9 cellular contexts compared by ENCODE assay signal in genomic region chr14:90599748-90600507, GRCh38.
DNase-seq lines count a peak whose midpoint lies in the region; ATAC-seq, FAIRE-seq and TF ChIP-seq lines count a peak whose summit lies in the region.
"Had no signal": no experiment of that assay in that cellular context is flagged by ENCODE, and none has a peak within 500 bp of the region (broad histone marks: within the 10 kb centered on the region; RNA-seq: fewer than 3 reads in every experiment).

No MANE protein-coding gene starts in this region.

- FAIRE-seq in A549 (lab: Jason Lieb, UNC) (no peak), bronchial epithelial cell (lab: Jason Lieb, UNC) (no peak)

- intact Hi-C loops in left lung (cut with DNase I) = no loop called here

- H3K27ac ChIP-seq in A549 = peak overlapping the region; percentile 43 to 72
- H3K27ac ChIP-seq in left lung = no peak overlapping the region

- H3K36me3 ChIP-seq in bronchial epithelial cell (ENCODE audit: control insufficient read depth, insufficient read depth, low read length) (no peaks in the 10 kb centered on the region), left lung (no peaks in the 10 kb centered on the region)

- peak overlapping the region; percentile 19; the same call in 2 of the 3 replicates for H3K4me2 ChIP-seq in A549

- POLR2A ChIA-PET in A549 (lab: Yijun Ruan, JAX) = no interaction called here

- H3K27me3 ChIP-seq in bronchial epithelial cell (ENCODE audit: control insufficient read depth, insufficient read depth, low read length) (no peaks in the 10 kb centered on the region), left lung (no peaks in the 10 kb centered on the region)

- DNase-seq in A549 (ENCODE audit: low read depth in 1 of 2, low spot score in 1 of 2) (peak in 1 of 2 experiments; percentile 35), LNCaP clone FGC (ENCODE audit: low read depth) (peak; percentile 8), bronchial epithelial cell (ENCODE audit: low read depth) (peak; percentile 40), left lung (no peak)

- peaks cover 11% of the 10 kb centered on the region for H3K4me1 ChIP-seq in A549
- H3K4me1 ChIP-seq in left lung = peaks cover 0 to 13% of the 10 kb centered on the region in 2 donors

- TF ChIP-seq RAD21 in A549 (conservative IDR thresholded peaks at IDR 0.05 in 1 of 2, IDR thresholded peaks at IDR 0.05 in 1 of 2) = peak in 1 of 2 experiments; percentile 28; a peak in 1 of 5 replicates

- no peak; the same call in 2 of the 3 replicates for TF ChIP-seq CTCF in A549 (IDR thresholded peaks at IDR 0.05)
- TF ChIP-seq CTCF in LNCaP clone FGC (IDR thresholded peaks at IDR 0.05; ENCODE audit: control insufficient read depth, extremely low read depth, insufficient read depth) = peak; percentile 62
- TF ChIP-seq CTCF in bronchial epithelial cell (IDR thresholded peaks at IDR 0.05; ENCODE audit: insufficient read depth, low read length, severe bottlenecking) = peak; percentile 22
- peak in 1 of 2 donors; percentile 13 for TF ChIP-seq CTCF in left lung (IDR thresholded peaks at IDR 0.05)

- H3K4me3 ChIP-seq in A549 = no peak overlapping the region
- no peak overlapping the region for H3K4me3 ChIP-seq in LNCaP clone FGC (ENCODE audit: low read depth, low read length)
- H3K4me3 ChIP-seq in bronchial epithelial cell (ENCODE audit: low read depth, low read length) = no peak overlapping the region
- H3K4me3 ChIP-seq in left lung = no peak overlapping the region
- H3K4me3 ChIP-seq: mucosa of descending colon had no signal

- ATAC-seq in A549 (peak; percentile 54 to 67; a peak in 4 of 6 replicates), left lung (peak; percentile 61), GM18873 (IDR thresholded peaks at IDR 0.05; ENCODE audit: low FRiP score, unreplicated experiment) (no peak), HG02759 (IDR thresholded peaks at IDR 0.05; ENCODE audit: unreplicated experiment) (no peak), GM19324 (IDR thresholded peaks at IDR 0.05; ENCODE audit: low FRiP score, unreplicated experiment) (no peak), GM18511 (IDR thresholded peaks at IDR 0.05; ENCODE audit: unreplicated experiment) (no peak)
- ATAC-seq: mucosa of descending colon had no signal

- H3K9me3 ChIP-seq in A549 = no peaks in the 10 kb centered on the region
- H3K9me3 ChIP-seq in left lung = no peaks in the 10 kb centered on the region
- H3K9me3 ChIP-seq: mucosa of descending colon had no signal

- CTCF ChIA-PET in A549 (lab: Yijun Ruan, JAX) = interaction anchor here (0.6 to 1.6 kb wide), 4 partner anchors 42 to 214 kb away, joined by 3 to 6 read pairs (median 4); no protein-coding TSS in a partner anchor

- TF ChIP-seq EP300 in A549 (IDR thresholded peaks at IDR 0.05) = no peak

- WGBS in A549 (ENCODE audit: missing lambda C conversion rate) = 87% methylated on average over 12 of the region's 12 CpGs

- TF ChIP-seq POLR2A in A549 (IDR thresholded peaks at IDR 0.05; ENCODE audit: low read length) = no peak

TF ChIP-seq in A549, 52 proteins besides CTCF, POLR2A, EP300 and RAD21:
- peak; percentile 84 for TF ChIP-seq MAFK (IDR thresholded peaks at IDR 0.05; ENCODE audit: partially characterized antibody)
- no peak for TF ChIP-seq E2F6 (IDR thresholded peaks at IDR 0.05; ENCODE audit: borderline replicate concordance, low read depth)
- TF ChIP-seq SMC3 (IDR thresholded peaks at IDR 0.05) = 0 out of 3 replicates have a peak, but pooled peaks have one; percentile 21
- TF ChIP-seq NFE2L2 (conservative IDR thresholded peaks at IDR 0.05; ENCODE audit: low read length) = 0 out of 2 replicates have a peak, but pooled peaks have one; percentile 15

Comparison
In these comparisons a context has a peak if more than half of its experiments do, and no peak if none do; other contexts are left out.
1. ATAC-seq: peak in A549 (2 of 2) and left lung (single experiment); none in GM18873 (single experiment), HG02759 (single experiment), GM19324 (single experiment) and GM18511 (single experiment).
2. DNase-seq: peak in LNCaP clone FGC (single experiment) and bronchial epithelial cell (single experiment); none in left lung (0 of 2).
3. H3K27ac ChIP-seq: peak in A549 (2 of 2); none in left lung (0 of 2).